7 cellular contexts compared by ENCODE assay signal in the genomic region with DNA sequence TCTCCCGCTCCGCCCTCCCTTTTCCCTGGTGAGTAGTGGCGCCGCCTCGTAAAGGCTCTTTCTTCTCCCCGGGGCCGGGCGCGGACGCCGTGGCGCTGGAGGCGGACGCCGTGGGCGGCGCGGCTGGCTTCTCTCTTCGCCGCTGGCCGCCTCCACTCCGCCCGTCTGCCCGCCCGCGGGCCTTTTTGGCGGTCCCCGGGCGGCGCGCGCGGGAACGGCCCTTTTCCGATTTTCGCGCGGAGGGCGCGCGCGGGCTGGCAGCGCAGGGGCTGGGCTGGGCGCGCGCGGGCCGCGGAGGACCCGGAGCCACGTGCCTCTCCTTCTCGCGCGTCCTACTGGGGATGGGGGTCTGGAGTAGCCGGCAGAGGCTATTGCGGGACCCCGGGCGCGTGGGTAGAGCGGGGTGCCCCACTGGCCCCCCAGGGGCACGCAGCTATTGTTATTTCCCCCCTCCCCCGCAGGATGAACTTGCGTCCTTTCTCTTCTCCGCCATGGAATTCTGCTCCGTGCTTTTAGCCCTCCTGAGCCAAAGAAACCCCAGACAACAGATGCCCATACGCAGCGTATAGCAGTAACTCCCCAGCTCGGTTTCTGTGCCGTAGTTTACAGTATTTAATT. TPM values are rescaled to one million over a fixed set of nuclear protein-coding genes. Genes with fewer than 3 reads are reported as not detected.
DNase-seq lines count a peak whose midpoint lies in the region; ATAC-seq and TF ChIP-seq lines count a peak whose summit lies in the region.

No MANE protein-coding gene starts in this region.

- TF ChIP-seq CTCF in HFFc6 (IDR thresholded peaks at IDR 0.05) = no peak

- H3K4me3 ChIP-seq in skeletal muscle cell (ENCODE audit: low read depth, low read length) = peak overlapping the region; percentile 94

- H3K9me3 Mint-ChIP-seq in HFFc6 = no peaks in the 10 kb centered on the region

- H3K27me3 Mint-ChIP-seq in HFFc6 (ENCODE audit: insufficient read depth) = no peaks in the 10 kb centered on the region; the same call in 1 of the 2 replicates

- H3K4me1 Mint-ChIP-seq in HFFc6 (ENCODE audit: low read depth) = peaks cover 79% of the 10 kb centered on the region

- peak overlapping the region; percentile 97 for H3K4me3 Mint-ChIP-seq in HFFc6

- peak; percentile 25 for ATAC-seq in GM18505 (IDR thresholded peaks at IDR 0.05; ENCODE audit: unreplicated experiment)
- ATAC-seq in left cardiac atrium = peak; percentile 45 to 54

- peak overlapping the region; percentile 78 for H3K27ac Mint-ChIP-seq in HFFc6

- TF ChIP-seq POLR2A in GM18505 (IDR thresholded peaks at IDR 0.05; ENCODE audit: borderline replicate concordance, extremely low read depth, insufficient read depth, insufficient read length) = no peak

- intact Hi-C loops in left cardiac atrium (cut with DNase I) = loop anchor here in 1 of 2 donors (5.0 kb wide), 1 partner anchor 164 kb away; a partner anchor contains a TSS

- no peak for DNase-seq in HFFc6
- DNase-seq in NCI-H2171 treated with DMSO at 0.1 percent for 48 hours (lab: John Stamatoyannopoulos, UW) = peak; percentile 75
- peak; percentile 32 for DNase-seq in activated gamma-delta T cell treated with Interleukin-2 at 50 U/mL for 16 hours
- peak; percentile 67 for DNase-seq in left cardiac atrium
- no peak for DNase-seq in skeletal muscle cell (ENCODE audit: low read depth)
- DNase-seq in iPS-NIHi11 (ENCODE audit: low spot score) = no peak

- H3K36me3 Mint-ChIP-seq in HFFc6 (ENCODE audit: low read depth) = peaks cover 40% of the 10 kb centered on the region

RNA-seq across cellular contexts. Expression of a gene that starts 0.5 kb away (rescaled TPM):
- 100 to 1,000 TPM; 147 to 225 (median 195) TPM for total RNA-seq in HFFc6 (2021; fragmentation: NEBNext Ultra II Directional; extraction: Animal tissue kit (Norgen Biotek cat#: 25700))
- 10 to 100 TPM; 15.1 to 38.1 TPM for total RNA-seq in left cardiac atrium

Comparison
In these comparisons a context has a peak if more than half of its experiments do, and no peak if none do; other contexts are left out.
1. DNase-seq: peak in NCI-H2171 treated with DMSO at 0.1 percent for 48 hours (single experiment), activated gamma-delta T cell treated with Interleukin-2 at 50 U/mL for 16 hours (single experiment) and left cardiac atrium (single experiment); none in HFFc6 (single experiment), skeletal muscle cell (single experiment) and iPS-NIHi11 (single experiment).